In the genomic region with DNA sequence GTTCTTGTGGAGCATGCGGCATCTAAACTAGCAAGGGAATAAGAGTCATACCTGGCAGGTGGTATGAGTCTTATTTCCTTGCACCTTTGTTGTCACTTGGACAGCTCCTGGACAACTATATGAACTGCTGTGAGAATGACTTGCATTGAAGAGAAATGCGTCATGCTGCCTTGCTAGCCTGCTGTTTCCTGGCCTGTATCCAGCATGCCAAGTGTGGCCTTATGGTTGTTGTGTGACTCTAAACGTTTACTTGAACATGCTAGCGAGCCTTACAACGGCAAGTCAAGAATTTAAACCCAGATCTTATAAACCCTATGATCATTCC, we compare ENCODE assay signal across 21 cellular contexts.
DNase-seq lines count a peak whose midpoint lies in the region; ATAC-seq and TF ChIP-seq lines count a peak whose summit lies in the region.
"Had no signal": no experiment of that assay in that cellular context is flagged by ENCODE, and none has a peak within 500 bp of the region (broad histone marks: within the 10 kb centered on the region; RNA-seq: fewer than 3 reads in every experiment).

No MANE protein-coding gene starts in this region.

- H3K27me3 Mint-ChIP-seq in activated CD8-positive, alpha-beta T cell treated with anti-CD3 and anti-CD28 coated beads for 36 hours: no peaks in the 10 kb centered on the region
- H3K27me3 Mint-ChIP-seq: naive thymus-derived CD4-positive, alpha-beta T cell; T-cell had no signal

- CTCF ChIA-PET in AG04449 (lab: Yijun Ruan, JAX): no interaction called here
- CTCF ChIA-PET in HCT116 (lab: Charles Lee): no interaction called here
- CTCF ChIA-PET in PC-3 (lab: Charles Lee): no interaction called here
- CTCF ChIA-PET in activated CD8-positive, alpha-beta T cell treated with anti-CD3 and anti-CD28 coated beads for 36 hours (lab: Charles Lee): no interaction called here

- 0 out of 2 replicates have a peak overlapping the region, but pooled peaks have one; percentile 18 for H3K27ac ChIP-seq in HCT116 (ENCODE audit: low read depth, low read length)
- H3K27ac ChIP-seq in PC-3 (ENCODE audit: low read length): no peak overlapping the region
- H3K27ac ChIP-seq: breast epithelium, heart left ventricle, VCaP had no signal

- BruUV-seq in HCT116 (replicated peaks; lab: Mats Ljungman, UMichigan) (no TSS peak), PC-3 (replicated peaks; lab: Mats Ljungman, UMichigan) (no TSS peak)

- intact Hi-C loops in HCT116 (cut with micrococcal nuclease) (no loop called here), PC-3 (cut with micrococcal nuclease) (no loop called here)
- intact Hi-C loops in activated CD8-positive, alpha-beta T cell treated with anti-CD3 and anti-CD28 coated beads for 36 hours (cut with micrococcal nuclease): no loop called here

- no peak overlapping the region for H3K27ac Mint-ChIP-seq in activated CD8-positive, alpha-beta T cell treated with anti-CD3 and anti-CD28 coated beads for 36 hours
- H3K27ac Mint-ChIP-seq: immature natural killer cell; naive thymus-derived CD4-positive, alpha-beta T cell; T-cell had no signal

- TF ChIP-seq POLR2A in HCT116 (IDR thresholded peaks at IDR 0.05; ENCODE audit: borderline replicate concordance, extremely low read depth, insufficient read depth, insufficient read length): no peak

- H3K4me1 ChIP-seq in HCT116 (ENCODE audit: control insufficient read depth in 1 of 2, insufficient read depth in 2 of 2, low read length in 2 of 2): peaks cover 0 to 9% of the 10 kb centered on the region in 2 experiments; a peak in 3 of 4 replicates
- H3K4me1 ChIP-seq in PC-3 (ENCODE audit: insufficient read depth, low read length): no peaks in the 10 kb centered on the region
- H3K4me1 ChIP-seq: breast epithelium had no signal

- no peak overlapping the region for H2AFZ ChIP-seq in HCT116 (ENCODE audit: low read depth, low read length, poor library complexity, severe bottlenecking)
- H2AFZ ChIP-seq in PC-3 (ENCODE audit: low read length): no peak overlapping the region

- RAD21 ChIA-PET in HCT116 (lab: Charles Lee; ENCODE audit: low non-redundant PET in 1 of 2, low total read pairs in 2 of 2, uncharacterized antibody in 2 of 2, unreplicated experiment in 2 of 2): no interaction called here

- ATAC-seq in HCT116: peak; percentile 57
- no peak for ATAC-seq in PC-3
- ATAC-seq in activated CD8-positive, alpha-beta T cell treated with anti-CD3 and anti-CD28 coated beads for 36 hours: no peak
- ATAC-seq in GM19395 (IDR thresholded peaks at IDR 0.05; ENCODE audit: unreplicated experiment): no peak
- ATAC-seq: heart left ventricle; naive thymus-derived CD4-positive, alpha-beta T cell; Right ventricle myocardium inferior; T-cell had no signal

- no peaks in the 10 kb centered on the region for H3K9me2 ChIP-seq in HCT116 (ENCODE audit: insufficient read depth)
- no peaks in the 10 kb centered on the region for H3K9me2 ChIP-seq in PC-3 (replicated peaks; ENCODE audit: low read length)

- H3K4me3 Mint-ChIP-seq in activated CD8-positive, alpha-beta T cell treated with anti-CD3 and anti-CD28 coated beads for 36 hours: no peak overlapping the region
- H3K4me3 Mint-ChIP-seq: immature natural killer cell; naive thymus-derived CD4-positive, alpha-beta T cell; T-cell had no signal

- TF ChIP-seq CTCF in AG04449 (IDR thresholded peaks at IDR 0.05; ENCODE audit: insufficient read depth, low read length, missing control alignments): no peak
- TF ChIP-seq CTCF in HCT116 (IDR thresholded peaks at IDR 0.05 in 2 of 3, conservative IDR thresholded peaks at IDR 0.05 in 1 of 3; ENCODE audit: borderline replicate concordance in 1 of 3, insufficient read depth in 1 of 3, low read depth in 2 of 3, low read length in 2 of 3): no peak
- TF ChIP-seq CTCF in PC-3 (conservative IDR thresholded peaks at IDR 0.05; ENCODE audit: low read depth, low read length): no peak
- TF ChIP-seq CTCF in epithelial cell of esophagus (IDR thresholded peaks at IDR 0.05; ENCODE audit: insufficient read depth, low read depth, low read length, missing control alignments): no peak
- no peak for TF ChIP-seq CTCF in activated CD8-positive, alpha-beta T cell treated with anti-CD3 and anti-CD28 coated beads for 36 hours (IDR thresholded peaks at IDR 0.05)

- H3K79me2 ChIP-seq in HCT116 (ENCODE audit: insufficient read depth, low read length): no peaks in the 10 kb centered on the region
- no peaks in the 10 kb centered on the region for H3K79me2 ChIP-seq in PC-3 (ENCODE audit: low read length)

- no peaks in the 10 kb centered on the region for H3F3A ChIP-seq in PC-3 (ENCODE audit: low read length, unreplicated experiment)

- H3K4me3 ChIP-seq in AG04449 (ENCODE audit: low read depth, low read length) (no peak overlapping the region), HCT116 (replicated peaks in 1 of 2; ENCODE audit: low read depth in 1 of 2, low read length in 2 of 2) (no peak overlapping the region), PC-3 (ENCODE audit: low read length) (no peak overlapping the region), epithelial cell of esophagus (ENCODE audit: low read length) (no peak overlapping the region)
- H3K4me3 ChIP-seq: breast epithelium, HAP-1, heart left ventricle had no signal

- H4K20me1 ChIP-seq in HCT116 (ENCODE audit: insufficient read depth): no peaks in the 10 kb centered on the region
- H4K20me1 ChIP-seq in PC-3 (ENCODE audit: low read length): no peaks in the 10 kb centered on the region

- H3K36me3 Mint-ChIP-seq in activated CD8-positive, alpha-beta T cell treated with anti-CD3 and anti-CD28 coated beads for 36 hours (ENCODE audit: low read depth): peaks cover 21% of the 10 kb centered on the region

- no peak for TF ChIP-seq RAD21 in HCT116 (IDR thresholded peaks at IDR 0.05; ENCODE audit: low read depth)

- H3K4me2 ChIP-seq in HCT116 (ENCODE audit: low read length) (peak overlapping the region; percentile 21; the same call in 1 of the 2 replicates), PC-3 (ENCODE audit: low read length) (no peak overlapping the region)

- peaks cover 2% of the 10 kb centered on the region for H3K4me1 Mint-ChIP-seq in activated CD8-positive, alpha-beta T cell treated with anti-CD3 and anti-CD28 coated beads for 36 hours (ENCODE audit: low read depth)
- H3K4me1 Mint-ChIP-seq: immature natural killer cell, T-cell had no signal

- H3K27me3 ChIP-seq in HCT116 (ENCODE audit: insufficient read depth, low read length): no peaks in the 10 kb centered on the region
- no peaks in the 10 kb centered on the region for H3K27me3 ChIP-seq in PC-3 (ENCODE audit: low read length)
- H3K27me3 ChIP-seq: breast epithelium, heart left ventricle had no signal

- H3K9me3 ChIP-seq in HCT116 (ENCODE audit: control insufficient read depth in 1 of 2, insufficient read depth in 1 of 2, low read depth in 1 of 2, low read length in 2 of 2) (no peaks in the 10 kb centered on the region), PC-3 (ENCODE audit: low read length) (no peaks in the 10 kb centered on the region)
- H3K9me3 ChIP-seq: HAP-1 had no signal

- POLR2A ChIA-PET in AG04449 (lab: Yijun Ruan, JAX): no interaction called here
- POLR2A ChIA-PET in HCT116 (lab: Charles Lee): no interaction called here
- POLR2A ChIA-PET in PC-3 (lab: Charles Lee; ENCODE audit: unreplicated experiment): no interaction called here
- POLR2A ChIA-PET in activated CD8-positive, alpha-beta T cell treated with anti-CD3 and anti-CD28 coated beads for 36 hours (lab: Charles Lee): no interaction called here

- peaks cover 2% of the 10 kb centered on the region for H3K9me3 Mint-ChIP-seq in activated CD8-positive, alpha-beta T cell treated with anti-CD3 and anti-CD28 coated beads for 36 hours

- DNase-seq in AG04449 (ENCODE audit: low read depth, low spot score) (peak; percentile 31), HCT116 (ENCODE audit: low read depth, low spot score) (peak; percentile 43), PC-3 (peak; percentile 2), epithelial cell of esophagus (ENCODE audit: low read depth) (peak; percentile 29), NCI-H128 (lab: John Stamatoyannopoulos, UW; ENCODE audit: unreplicated experiment) (no peak), glomerular visceral epithelial cell (ENCODE audit: extremely low spot score) (no peak)
- no peak for DNase-seq in activated CD8-positive, alpha-beta T cell treated with anti-CD3 and anti-CD28 coated beads for 36 hours
- DNase-seq: activated CD4-positive, alpha-beta T cell treated with anti-CD3 and anti-CD28 coated beads, Interleukin-2, amount 50 U/mL, for 4 hours; activated naive CD4-positive, alpha-beta T cell treated with anti-CD3 and anti-CD28 coated beads, Interleukin-2, amount 50 U/mL, for 16 hours; activated T-cell treated with anti-CD3 and anti-CD28 coated beads, Interleukin-2, amount 50 U/mL, for 1 hour; effector CD4-positive, alpha-beta T cell; heart left ventricle; immature natural killer cell; naive thymus-derived CD4-positive, alpha-beta T cell; stimulated activated CD4-positive, alpha-beta T cell treated with anti-CD3 and anti-CD28 coated beads, Interleukin-4, amount 100 ng/mL, for 4 hours; T-cell had no signal

- H3K9ac ChIP-seq in HCT116 (ENCODE audit: low read length): no peak overlapping the region
- no peak overlapping the region for H3K9ac ChIP-seq in PC-3 (ENCODE audit: low read length)

- H3K36me3 ChIP-seq in HCT116 (ENCODE audit: control insufficient read depth in 1 of 2, insufficient read depth in 2 of 2, low read length in 2 of 2) (no peaks in the 10 kb centered on the region), PC-3 (ENCODE audit: low read depth, low read length) (no peaks in the 10 kb centered on the region)
- H3K36me3 ChIP-seq: breast epithelium, HAP-1 had no signal

TF ChIP-seq in HCT116, 20 proteins besides CTCF, POLR2A, EP300 and RAD21 (continues in another document):
- TF ChIP-seq, protein P1, sequence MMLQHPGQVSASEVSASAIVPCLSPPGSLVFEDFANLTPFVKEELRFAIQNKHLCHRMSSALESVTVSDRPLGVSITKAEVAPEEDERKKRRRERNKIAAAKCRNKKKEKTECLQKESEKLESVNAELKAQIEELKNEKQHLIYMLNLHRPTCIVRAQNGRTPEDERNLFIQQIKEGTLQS (IDR thresholded peaks at IDR 0.05): no peak

Comparison
In these comparisons a context has a peak if more than half of its experiments do, and no peak if none do; other contexts are left out.
1. DNase-seq: peak in AG04449 (single experiment), HCT116 (single experiment), PC-3 (single experiment) and epithelial cell of esophagus (single experiment); none in activated CD8-positive, alpha-beta T cell treated with anti-CD3 and anti-CD28 coated beads for 36 hours (single experiment), NCI-H128 (single experiment) and glomerular visceral epithelial cell (single experiment).